ENCODE assay signal across 1 cellular context in the genomic region with DNA sequence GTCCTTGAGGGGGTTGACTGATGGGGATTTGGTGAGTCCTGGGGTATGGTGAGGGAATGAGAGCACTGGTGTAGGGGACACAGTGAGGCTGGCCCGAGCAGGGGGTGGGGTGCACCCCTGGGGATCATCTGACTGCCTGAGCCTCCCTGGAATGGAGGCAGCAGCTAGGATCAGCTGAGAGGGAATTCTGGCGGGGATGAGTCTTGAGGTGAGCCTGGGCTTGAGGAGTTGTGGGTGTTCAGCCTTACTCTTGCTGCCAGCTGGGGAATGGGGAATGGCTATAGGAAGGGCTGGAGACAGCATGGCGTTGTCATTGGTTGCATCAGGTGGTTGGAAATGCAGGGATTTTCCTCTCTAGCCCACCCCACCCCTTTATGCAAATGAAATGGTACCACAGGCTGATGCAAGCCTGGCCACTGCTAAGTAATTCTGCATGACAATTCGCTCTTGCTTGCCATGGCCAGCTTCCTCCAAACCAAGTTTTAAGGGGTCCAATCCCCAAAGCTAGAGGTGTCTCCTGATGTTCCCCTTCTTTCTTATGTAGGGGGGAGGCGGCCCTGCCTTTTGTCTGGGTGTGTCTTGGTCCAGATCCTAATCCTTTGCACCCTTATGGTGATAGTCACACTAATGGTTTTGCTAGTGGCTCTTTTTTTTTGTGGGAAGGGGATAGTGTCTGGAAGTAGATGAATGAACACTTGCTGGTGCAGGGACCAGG.
TF ChIP-seq lines count a peak whose summit lies in the region.

No MANE protein-coding gene starts in this region.

TF ChIP-seq in WTC11, 78 proteins besides CTCF, POLR2A, EP300 and RAD21 (continued from another document and continues in another):
- no peak for TF ChIP-seq NR2C2 (CRISPR knock-in tag; IDR thresholded peaks at IDR 0.05)
- TF ChIP-seq SMAD4 (CRISPR knock-in tag; IDR thresholded peaks at IDR 0.05), result no peak
- TF ChIP-seq TEAD1 (CRISPR knock-in tag; IDR thresholded peaks at IDR 0.05), result no peak
- TF ChIP-seq ELF4 (CRISPR knock-in tag; IDR thresholded peaks at IDR 0.05; ENCODE audit: low read depth), result no peak
- no peak for TF ChIP-seq GTF2I (CRISPR knock-in tag; conservative IDR thresholded peaks at IDR 0.05)
- TF ChIP-seq, protein P1, sequence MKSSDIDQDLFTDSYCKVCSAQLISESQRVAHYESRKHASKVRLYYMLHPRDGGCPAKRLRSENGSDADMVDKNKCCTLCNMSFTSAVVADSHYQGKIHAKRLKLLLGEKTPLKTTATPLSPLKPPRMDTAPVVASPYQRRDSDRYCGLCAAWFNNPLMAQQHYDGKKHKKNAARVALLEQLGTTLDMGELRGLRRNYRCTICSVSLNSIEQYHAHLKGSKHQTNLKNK (CRISPR knock-in tag; IDR thresholded peaks at IDR 0.05), result 0 out of 2 replicates have a peak, but pooled peaks have one; percentile 0
- TF ChIP-seq HMGA2 (CRISPR knock-in tag; IDR thresholded peaks at IDR 0.05), result no peak
- TF ChIP-seq, protein P2, sequence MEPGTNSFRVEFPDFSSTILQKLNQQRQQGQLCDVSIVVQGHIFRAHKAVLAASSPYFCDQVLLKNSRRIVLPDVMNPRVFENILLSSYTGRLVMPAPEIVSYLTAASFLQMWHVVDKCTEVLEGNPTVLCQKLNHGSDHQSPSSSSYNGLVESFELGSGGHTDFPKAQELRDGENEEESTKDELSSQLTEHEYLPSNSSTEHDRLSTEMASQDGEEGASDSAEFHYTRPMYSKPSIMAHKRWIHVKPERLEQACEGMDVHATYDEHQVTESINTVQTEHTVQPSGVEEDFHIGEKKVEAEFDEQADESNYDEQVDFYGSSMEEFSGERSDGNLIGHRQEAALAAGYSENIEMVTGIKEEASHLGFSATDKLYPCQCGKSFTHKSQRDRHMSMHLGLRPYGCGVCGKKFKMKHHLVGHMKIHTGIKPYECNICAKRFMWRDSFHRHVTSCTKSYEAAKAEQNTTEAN (CRISPR knock-in tag; IDR thresholded peaks at IDR 0.05), result no peak
- TF ChIP-seq ZNF121 (CRISPR knock-in tag; IDR thresholded peaks at IDR 0.05), result no peak
- TF ChIP-seq PRRX2 (CRISPR knock-in tag; IDR thresholded peaks at IDR 0.05), result no peak
- TF ChIP-seq TEAD4 (CRISPR knock-in tag; IDR thresholded peaks at IDR 0.05), result no peak
- no peak for TF ChIP-seq GRHL2 (CRISPR knock-in tag; IDR thresholded peaks at IDR 0.05; ENCODE audit: insufficient replicate concordance, severe bottlenecking)
- TF ChIP-seq, protein P3, sequence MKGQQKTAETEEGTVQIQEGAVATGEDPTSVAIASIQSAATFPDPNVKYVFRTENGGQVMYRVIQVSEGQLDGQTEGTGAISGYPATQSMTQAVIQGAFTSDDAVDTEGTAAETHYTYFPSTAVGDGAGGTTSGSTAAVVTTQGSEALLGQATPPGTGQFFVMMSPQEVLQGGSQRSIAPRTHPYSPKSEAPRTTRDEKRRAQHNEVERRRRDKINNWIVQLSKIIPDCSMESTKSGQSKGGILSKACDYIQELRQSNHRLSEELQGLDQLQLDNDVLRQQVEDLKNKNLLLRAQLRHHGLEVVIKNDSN (CRISPR knock-in tag; IDR thresholded peaks at IDR 0.05), result peak; percentile 5; the same call in 1 of the 2 replicates
- TF ChIP-seq ZNF416 (CRISPR knock-in tag; IDR thresholded peaks at IDR 0.05), result 0 out of 2 replicates have a peak, but pooled peaks have one; percentile 0
- TF ChIP-seq CREB1 (CRISPR knock-in tag; IDR thresholded peaks at IDR 0.05), result peak; percentile 20; the same call in 1 of the 2 replicates
- TF ChIP-seq IRF2 (CRISPR knock-in tag; IDR thresholded peaks at IDR 0.05; ENCODE audit: borderline replicate concordance, low read depth), result no peak
- no peak for TF ChIP-seq JAZF1 (CRISPR knock-in tag; IDR thresholded peaks at IDR 0.05)
- TF ChIP-seq, protein P4, sequence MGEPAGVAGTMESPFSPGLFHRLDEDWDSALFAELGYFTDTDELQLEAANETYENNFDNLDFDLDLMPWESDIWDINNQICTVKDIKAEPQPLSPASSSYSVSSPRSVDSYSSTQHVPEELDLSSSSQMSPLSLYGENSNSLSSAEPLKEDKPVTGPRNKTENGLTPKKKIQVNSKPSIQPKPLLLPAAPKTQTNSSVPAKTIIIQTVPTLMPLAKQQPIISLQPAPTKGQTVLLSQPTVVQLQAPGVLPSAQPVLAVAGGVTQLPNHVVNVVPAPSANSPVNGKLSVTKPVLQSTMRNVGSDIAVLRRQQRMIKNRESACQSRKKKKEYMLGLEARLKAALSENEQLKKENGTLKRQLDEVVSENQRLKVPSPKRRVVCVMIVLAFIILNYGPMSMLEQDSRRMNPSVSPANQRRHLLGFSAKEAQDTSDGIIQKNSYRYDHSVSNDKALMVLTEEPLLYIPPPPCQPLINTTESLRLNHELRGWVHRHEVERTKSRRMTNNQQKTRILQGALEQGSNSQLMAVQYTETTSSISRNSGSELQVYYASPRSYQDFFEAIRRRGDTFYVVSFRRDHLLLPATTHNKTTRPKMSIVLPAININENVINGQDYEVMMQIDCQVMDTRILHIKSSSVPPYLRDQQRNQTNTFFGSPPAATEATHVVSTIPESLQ (CRISPR knock-in tag; IDR thresholded peaks at IDR 0.05), result no peak
- TF ChIP-seq MXD4 (CRISPR knock-in tag; IDR thresholded peaks at IDR 0.05; ENCODE audit: borderline replicate concordance), result no peak
- 0 out of 2 replicates have a peak, but pooled peaks have one; percentile 28 for TF ChIP-seq FOXK1 (CRISPR knock-in tag; IDR thresholded peaks at IDR 0.05)
- TF ChIP-seq, protein P5, sequence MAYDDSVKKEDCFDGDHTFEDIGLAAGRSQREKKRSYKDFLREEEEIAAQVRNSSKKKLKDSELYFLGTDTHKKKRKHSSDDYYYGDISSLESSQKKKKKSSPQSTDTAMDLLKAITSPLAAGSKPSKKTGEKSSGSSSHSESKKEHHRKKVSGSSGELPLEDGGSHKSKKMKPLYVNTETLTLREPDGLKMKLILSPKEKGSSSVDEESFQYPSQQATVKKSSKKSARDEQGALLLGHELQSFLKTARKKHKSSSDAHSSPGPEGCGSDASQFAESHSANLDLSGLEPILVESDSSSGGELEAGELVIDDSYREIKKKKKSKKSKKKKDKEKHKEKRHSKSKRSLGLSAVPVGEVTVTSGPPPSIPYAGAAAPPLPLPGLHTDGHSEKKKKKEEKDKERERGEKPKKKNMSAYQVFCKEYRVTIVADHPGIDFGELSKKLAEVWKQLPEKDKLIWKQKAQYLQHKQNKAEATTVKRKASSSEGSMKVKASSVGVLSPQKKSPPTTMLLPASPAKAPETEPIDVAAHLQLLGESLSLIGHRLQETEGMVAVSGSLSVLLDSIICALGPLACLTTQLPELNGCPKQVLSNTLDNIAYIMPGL (CRISPR knock-in tag; IDR thresholded peaks at IDR 0.05), result no peak
- TF ChIP-seq, protein P6, sequence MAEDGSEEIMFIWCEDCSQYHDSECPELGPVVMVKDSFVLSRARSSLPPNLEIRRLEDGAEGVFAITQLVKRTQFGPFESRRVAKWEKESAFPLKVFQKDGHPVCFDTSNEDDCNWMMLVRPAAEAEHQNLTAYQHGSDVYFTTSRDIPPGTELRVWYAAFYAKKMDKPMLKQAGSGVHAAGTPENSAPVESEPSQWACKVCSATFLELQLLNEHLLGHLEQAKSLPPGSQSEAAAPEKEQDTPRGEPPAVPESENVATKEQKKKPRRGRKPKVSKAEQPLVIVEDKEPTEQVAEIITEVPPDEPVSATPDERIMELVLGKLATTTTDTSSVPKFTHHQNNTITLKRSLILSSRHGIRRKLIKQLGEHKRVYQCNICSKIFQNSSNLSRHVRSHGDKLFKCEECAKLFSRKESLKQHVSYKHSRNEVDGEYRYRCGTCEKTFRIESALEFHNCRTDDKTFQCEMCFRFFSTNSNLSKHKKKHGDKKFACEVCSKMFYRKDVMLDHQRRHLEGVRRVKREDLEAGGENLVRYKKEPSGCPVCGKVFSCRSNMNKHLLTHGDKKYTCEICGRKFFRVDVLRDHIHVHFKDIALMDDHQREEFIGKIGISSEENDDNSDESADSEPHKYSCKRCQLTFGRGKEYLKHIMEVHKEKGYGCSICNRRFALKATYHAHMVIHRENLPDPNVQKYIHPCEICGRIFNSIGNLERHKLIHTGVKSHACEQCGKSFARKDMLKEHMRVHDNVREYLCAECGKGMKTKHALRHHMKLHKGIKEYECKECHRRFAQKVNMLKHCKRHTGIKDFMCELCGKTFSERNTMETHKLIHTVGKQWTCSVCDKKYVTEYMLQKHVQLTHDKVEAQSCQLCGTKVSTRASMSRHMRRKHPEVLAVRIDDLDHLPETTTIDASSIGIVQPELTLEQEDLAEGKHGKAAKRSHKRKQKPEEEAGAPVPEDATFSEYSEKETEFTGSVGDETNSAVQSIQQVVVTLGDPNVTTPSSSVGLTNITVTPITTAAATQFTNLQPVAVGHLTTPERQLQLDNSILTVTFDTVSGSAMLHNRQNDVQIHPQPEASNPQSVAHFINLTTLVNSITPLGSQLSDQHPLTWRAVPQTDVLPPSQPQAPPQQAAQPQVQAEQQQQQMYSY (CRISPR knock-in tag; IDR thresholded peaks at IDR 0.05), result no peak
- TF ChIP-seq, protein P7, sequence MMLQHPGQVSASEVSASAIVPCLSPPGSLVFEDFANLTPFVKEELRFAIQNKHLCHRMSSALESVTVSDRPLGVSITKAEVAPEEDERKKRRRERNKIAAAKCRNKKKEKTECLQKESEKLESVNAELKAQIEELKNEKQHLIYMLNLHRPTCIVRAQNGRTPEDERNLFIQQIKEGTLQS (CRISPR knock-in tag; conservative IDR thresholded peaks at IDR 0.05), result peak; percentile 74; the same call in 1 of the 2 replicates
- no peak for TF ChIP-seq ZNF263 (CRISPR knock-in tag; IDR thresholded peaks at IDR 0.05; ENCODE audit: low read depth)
- TF ChIP-seq RORB (CRISPR knock-in tag; IDR thresholded peaks at IDR 0.05), result no peak
- no peak for TF ChIP-seq CREM (CRISPR knock-in tag; IDR thresholded peaks at IDR 0.05)
- TF ChIP-seq ZNF317 (CRISPR knock-in tag; IDR thresholded peaks at IDR 0.05; ENCODE audit: borderline replicate concordance, low read depth), result no peak
- TF ChIP-seq, protein P8, sequence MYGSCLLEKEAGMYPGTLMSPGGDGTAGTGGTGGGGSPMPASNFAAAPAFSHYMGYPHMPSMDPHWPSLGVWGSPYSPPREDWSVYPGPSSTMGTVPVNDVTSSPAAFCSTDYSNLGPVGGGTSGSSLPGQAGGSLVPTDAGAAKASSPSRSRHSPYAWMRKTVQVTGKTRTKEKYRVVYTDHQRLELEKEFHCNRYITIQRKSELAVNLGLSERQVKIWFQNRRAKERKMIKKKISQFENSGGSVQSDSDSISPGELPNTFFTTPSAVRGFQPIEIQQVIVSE (CRISPR knock-in tag; IDR thresholded peaks at IDR 0.05; ENCODE audit: borderline replicate concordance), result no peak
- TF ChIP-seq, protein P9, sequence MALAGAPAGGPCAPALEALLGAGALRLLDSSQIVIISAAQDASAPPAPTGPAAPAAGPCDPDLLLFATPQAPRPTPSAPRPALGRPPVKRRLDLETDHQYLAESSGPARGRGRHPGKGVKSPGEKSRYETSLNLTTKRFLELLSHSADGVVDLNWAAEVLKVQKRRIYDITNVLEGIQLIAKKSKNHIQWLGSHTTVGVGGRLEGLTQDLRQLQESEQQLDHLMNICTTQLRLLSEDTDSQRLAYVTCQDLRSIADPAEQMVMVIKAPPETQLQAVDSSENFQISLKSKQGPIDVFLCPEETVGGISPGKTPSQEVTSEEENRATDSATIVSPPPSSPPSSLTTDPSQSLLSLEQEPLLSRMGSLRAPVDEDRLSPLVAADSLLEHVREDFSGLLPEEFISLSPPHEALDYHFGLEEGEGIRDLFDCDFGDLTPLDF (CRISPR knock-in tag; IDR thresholded peaks at IDR 0.05), result peak; percentile 19; the same call in 1 of the 2 replicates
- no peak for TF ChIP-seq NFE2L1 (CRISPR knock-in tag; IDR thresholded peaks at IDR 0.05)
- TF ChIP-seq, protein P10, sequence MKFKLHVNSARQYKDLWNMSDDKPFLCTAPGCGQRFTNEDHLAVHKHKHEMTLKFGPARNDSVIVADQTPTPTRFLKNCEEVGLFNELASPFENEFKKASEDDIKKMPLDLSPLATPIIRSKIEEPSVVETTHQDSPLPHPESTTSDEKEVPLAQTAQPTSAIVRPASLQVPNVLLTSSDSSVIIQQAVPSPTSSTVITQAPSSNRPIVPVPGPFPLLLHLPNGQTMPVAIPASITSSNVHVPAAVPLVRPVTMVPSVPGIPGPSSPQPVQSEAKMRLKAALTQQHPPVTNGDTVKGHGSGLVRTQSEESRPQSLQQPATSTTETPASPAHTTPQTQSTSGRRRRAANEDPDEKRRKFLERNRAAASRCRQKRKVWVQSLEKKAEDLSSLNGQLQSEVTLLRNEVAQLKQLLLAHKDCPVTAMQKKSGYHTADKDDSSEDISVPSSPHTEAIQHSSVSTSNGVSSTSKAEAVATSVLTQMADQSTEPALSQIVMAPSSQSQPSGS (CRISPR knock-in tag; IDR thresholded peaks at IDR 0.05; ENCODE audit: borderline replicate concordance, low read depth), result no peak
- no peak for TF ChIP-seq KAT7 (CRISPR knock-in tag; IDR thresholded peaks at IDR 0.05; ENCODE audit: borderline replicate concordance)
- TF ChIP-seq, protein P11, sequence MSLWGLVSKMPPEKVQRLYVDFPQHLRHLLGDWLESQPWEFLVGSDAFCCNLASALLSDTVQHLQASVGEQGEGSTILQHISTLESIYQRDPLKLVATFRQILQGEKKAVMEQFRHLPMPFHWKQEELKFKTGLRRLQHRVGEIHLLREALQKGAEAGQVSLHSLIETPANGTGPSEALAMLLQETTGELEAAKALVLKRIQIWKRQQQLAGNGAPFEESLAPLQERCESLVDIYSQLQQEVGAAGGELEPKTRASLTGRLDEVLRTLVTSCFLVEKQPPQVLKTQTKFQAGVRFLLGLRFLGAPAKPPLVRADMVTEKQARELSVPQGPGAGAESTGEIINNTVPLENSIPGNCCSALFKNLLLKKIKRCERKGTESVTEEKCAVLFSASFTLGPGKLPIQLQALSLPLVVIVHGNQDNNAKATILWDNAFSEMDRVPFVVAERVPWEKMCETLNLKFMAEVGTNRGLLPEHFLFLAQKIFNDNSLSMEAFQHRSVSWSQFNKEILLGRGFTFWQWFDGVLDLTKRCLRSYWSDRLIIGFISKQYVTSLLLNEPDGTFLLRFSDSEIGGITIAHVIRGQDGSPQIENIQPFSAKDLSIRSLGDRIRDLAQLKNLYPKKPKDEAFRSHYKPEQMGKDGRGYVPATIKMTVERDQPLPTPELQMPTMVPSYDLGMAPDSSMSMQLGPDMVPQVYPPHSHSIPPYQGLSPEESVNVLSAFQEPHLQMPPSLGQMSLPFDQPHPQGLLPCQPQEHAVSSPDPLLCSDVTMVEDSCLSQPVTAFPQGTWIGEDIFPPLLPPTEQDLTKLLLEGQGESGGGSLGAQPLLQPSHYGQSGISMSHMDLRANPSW (CRISPR knock-in tag; conservative IDR thresholded peaks at IDR 0.05; ENCODE audit: low read depth), result no peak
- TF ChIP-seq ZNF232 (CRISPR knock-in tag; IDR thresholded peaks at IDR 0.05), result 0 out of 2 replicates have a peak, but pooled peaks have one; percentile 29
- no peak for TF ChIP-seq ESRRA (CRISPR knock-in tag; IDR thresholded peaks at IDR 0.05; ENCODE audit: borderline replicate concordance)
- TF ChIP-seq, protein P12, sequence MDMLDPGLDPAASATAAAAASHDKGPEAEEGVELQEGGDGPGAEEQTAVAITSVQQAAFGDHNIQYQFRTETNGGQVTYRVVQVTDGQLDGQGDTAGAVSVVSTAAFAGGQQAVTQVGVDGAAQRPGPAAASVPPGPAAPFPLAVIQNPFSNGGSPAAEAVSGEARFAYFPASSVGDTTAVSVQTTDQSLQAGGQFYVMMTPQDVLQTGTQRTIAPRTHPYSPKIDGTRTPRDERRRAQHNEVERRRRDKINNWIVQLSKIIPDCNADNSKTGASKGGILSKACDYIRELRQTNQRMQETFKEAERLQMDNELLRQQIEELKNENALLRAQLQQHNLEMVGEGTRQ (CRISPR knock-in tag; IDR thresholded peaks at IDR 0.05), result no peak; the same call in 1 of the 2 replicates
- no peak for TF ChIP-seq ZBTB21 (CRISPR knock-in tag; IDR thresholded peaks at IDR 0.05; ENCODE audit: borderline replicate concordance)
- no peak for TF ChIP-seq ZNF396 (CRISPR knock-in tag; IDR thresholded peaks at IDR 0.05; ENCODE audit: borderline replicate concordance)
- no peak for TF ChIP-seq FOXJ3 (CRISPR knock-in tag; IDR thresholded peaks at IDR 0.05; ENCODE audit: borderline replicate concordance)
- TF ChIP-seq GABPB1 (CRISPR knock-in tag; IDR thresholded peaks at IDR 0.05), result peak; percentile 97
